11 cellular contexts compared by ENCODE assay signal in genomic region chr11:62087694-62088093, GRCh38.
"Had no signal": no experiment of that assay in that cellular context is flagged by ENCODE, and none has a peak within 500 bp of the region (broad histone marks: within the 10 kb centered on the region; RNA-seq: fewer than 3 reads in every experiment).

No MANE protein-coding gene starts in this region.

- H3K27ac Mint-ChIP-seq: GM23338, H9, HFFc6 had no signal

- H3K4me2 ChIP-seq: GM23338 had no signal

- H3K36me3 ChIP-seq: HAP-1 had no signal

- FAIRE-seq: H1, H54 had no signal

- H3K9ac ChIP-seq: GM23248 had no signal

- DNase-seq: GM23248, GOT3, H7, H9, HCEC 1CT, HFFc6 had no signal

- H3K4me1 ChIP-seq: HAP-1 had no signal

- H3K4me3 Mint-ChIP-seq: GM23338, H9, HFFc6 had no signal

- H3K4me1 Mint-ChIP-seq: GM23338, H9 had no signal

- ATAC-seq: GM23338, HCT116 had no signal

- H3K4me3 ChIP-seq: GM23248, GM23338, HAP-1 had no signal

- H2AFZ ChIP-seq: GM23248, GM23338 had no signal

- H3K27ac ChIP-seq: GM23248 had no signal
